In genomic region chr7:127798769-127799372, GRCh38 we compare ENCODE assay signal across 1 cellular context.
TF ChIP-seq lines count a peak whose summit lies in the region.

No MANE protein-coding gene starts in this region.

TF ChIP-seq in GM23338, 12 proteins besides CTCF, POLR2A, EP300 and RAD21 (continued from another document):
- TF ChIP-seq ETS1 (IDR thresholded peaks at IDR 0.05) (no peak), ZNF331 (CRISPR knock-in tag; IDR thresholded peaks at IDR 0.05; ENCODE audit: low read depth) (no peak), JUNB (IDR thresholded peaks at IDR 0.05; ENCODE audit: unreplicated experiment) (no peak)
TF ChIP-seq in GM23338: peak in this region for 0.
